ENCODE assay signal across 8 cellular contexts in genomic region chr12:89880695-89881350, GRCh38.
DNase-seq lines count a peak whose midpoint lies in the region; ATAC-seq and TF ChIP-seq lines count a peak whose summit lies in the region.

No MANE protein-coding gene starts in this region.

- peak overlapping the region; percentile 66 to 93 (median 91) for H3K27ac Mint-ChIP-seq in CD14-positive monocyte

- peak overlapping the region; percentile 27 to 48 for H3K4me3 Mint-ChIP-seq in CD14-positive monocyte

- H3K4me1 Mint-ChIP-seq in CD14-positive monocyte = peaks cover 30% of the 10 kb centered on the region

- H3K9me3 Mint-ChIP-seq in CD14-positive monocyte = peaks cover 0 to 2% (median 0%) of the 10 kb centered on the region in 7 donors

- intact Hi-C loops in CD14-positive monocyte (cut with micrococcal nuclease) = no loop called here

- peak; percentile 62 for DNase-seq in CD14-positive monocyte (ENCODE audit: low spot score)
- DNase-seq in activated CD8-positive, alpha-beta memory T cell treated with anti-CD3 and anti-CD28 coated beads for 24 hours = peak; percentile 62
- peak; percentile 41 for DNase-seq in stimulated activated CD8-positive, alpha-beta memory T cell treated with anti-CD3 and anti-CD28 coated beads, Interleukin-4, amount 100 ng/mL, for 48 hours
- no peak for DNase-seq in SHP77 (lab: John Stamatoyannopoulos, UW)
- DNase-seq in NCI-H2081 (lab: John Stamatoyannopoulos, UW) = no peak
- DNase-seq in HCEC 1CT = no peak

- ATAC-seq in GM19351 (IDR thresholded peaks at IDR 0.05; ENCODE audit: unreplicated experiment) = peak; percentile 91
- peak; percentile 95 for ATAC-seq in HG03196 (IDR thresholded peaks at IDR 0.05; ENCODE audit: unreplicated experiment)

- H3K36me3 Mint-ChIP-seq in CD14-positive monocyte = no peaks in the 10 kb centered on the region

- H3K27me3 Mint-ChIP-seq in CD14-positive monocyte (ENCODE audit: low read depth in 3 of 3) = no peaks in the 10 kb centered on the region

- no peak for TF ChIP-seq CTCF in CD14-positive monocyte (IDR thresholded peaks at IDR 0.05)

Comparison
In these comparisons a context has a peak if more than half of its experiments do, and no peak if none do; other contexts are left out.
1. DNase-seq: peak in CD14-positive monocyte (single experiment), activated CD8-positive, alpha-beta memory T cell treated with anti-CD3 and anti-CD28 coated beads for 24 hours (single experiment) and stimulated activated CD8-positive, alpha-beta memory T cell treated with anti-CD3 and anti-CD28 coated beads, Interleukin-4, amount 100 ng/mL, for 48 hours (single experiment); none in SHP77 (0 of 2), NCI-H2081 (0 of 2) and HCEC 1CT (single experiment).